19 cellular contexts compared by ENCODE assay signal in the genomic region with DNA sequence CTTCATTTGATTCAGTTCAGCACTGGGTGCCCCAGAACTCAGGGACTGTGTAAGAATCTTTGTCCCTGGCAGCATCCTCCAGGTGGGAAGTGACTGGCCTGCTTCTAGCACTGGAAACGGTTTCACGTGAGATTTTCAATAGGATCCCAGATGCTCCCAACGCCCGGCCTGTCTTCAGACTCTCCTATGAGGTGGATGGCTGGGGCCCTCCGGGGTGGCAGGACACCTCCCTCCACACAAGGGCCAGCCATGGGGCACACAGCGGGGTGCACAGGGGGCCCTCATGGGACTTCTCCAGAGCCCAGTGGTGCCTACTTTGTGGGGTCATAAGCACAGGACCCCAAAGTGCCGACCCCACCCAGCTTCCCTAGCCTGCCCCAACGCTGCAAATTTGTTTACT.
A peak's percentile ranks its signal among the peaks of the same experiment; 100 is the strongest.
DNase-seq lines count a peak whose midpoint lies in the region; ATAC-seq and TF ChIP-seq lines count a peak whose summit lies in the region.
"Had no signal": no experiment of that assay in that cellular context is flagged by ENCODE, and none has a peak within 500 bp of the region (broad histone marks: within the 10 kb centered on the region; RNA-seq: fewer than 3 reads in every experiment).

No MANE protein-coding gene starts in this region.

- H3K36me3 ChIP-seq in ascending aorta (peaks cover 10 to 17% of the 10 kb centered on the region in 2 donors), skeletal muscle tissue (ENCODE audit: control insufficient read depth in 3 of 3, insufficient read depth in 3 of 3, low read length in 3 of 3) (peaks cover 0 to 3% (median 2%) of the 10 kb centered on the region in 3 donors), upper lobe of right lung (no peaks in the 10 kb centered on the region)
- H3K36me3 ChIP-seq: BLaER1 had no signal

- H3K4me1 ChIP-seq in ascending aorta, result peaks cover 0 to 7% of the 10 kb centered on the region in 2 donors
- H3K4me1 ChIP-seq in skeletal muscle tissue (ENCODE audit: control insufficient read depth in 3 of 3, insufficient read depth in 3 of 3, low read length in 3 of 3), result peaks cover 2 to 8% (median 5%) of the 10 kb centered on the region in 3 donors
- peaks cover 3% of the 10 kb centered on the region for H3K4me1 ChIP-seq in upper lobe of right lung
- H3K4me1 ChIP-seq: A549, BLaER1 had no signal

- peak overlapping the region; percentile 8 to 30 for H3K27ac ChIP-seq in ascending aorta
- peak overlapping the region; percentile 51 for H3K27ac ChIP-seq in skeletal muscle tissue (ENCODE audit: low read depth, low read length)
- no peak overlapping the region for H3K27ac ChIP-seq in upper lobe of right lung
- H3K27ac ChIP-seq: 22Rv1, A549, BLaER1, HL-60 had no signal

- H3K9ac ChIP-seq in skeletal muscle tissue (ENCODE audit: low read depth in 1 of 3, low read length in 3 of 3), result no peak overlapping the region
- H3K9ac ChIP-seq: BLaER1 had no signal

- H3K9me3 ChIP-seq in ascending aorta (no peaks in the 10 kb centered on the region), skeletal muscle tissue (ENCODE audit: control insufficient read depth in 3 of 3, low read length in 3 of 3) (no peaks in the 10 kb centered on the region), upper lobe of right lung (no peaks in the 10 kb centered on the region)
- H3K9me3 ChIP-seq: A549, BLaER1 had no signal

- TF ChIP-seq CTCF in ascending aorta (IDR thresholded peaks at IDR 0.05) (no peak), upper lobe of right lung (IDR thresholded peaks at IDR 0.05) (no peak)

- ATAC-seq in Right ventricle myocardium inferior (no peak), upper lobe of right lung (peak; percentile 16)
- ATAC-seq in activated naive CD8-positive, alpha-beta T cell treated with anti-CD3 and anti-CD28 coated beads, Interleukin-2, amount 50 U/mL, for 24 hours, result no peak
- ATAC-seq: A549, HCT116 had no signal

- no peaks in the 10 kb centered on the region for H3K4me1 Mint-ChIP-seq in activated naive CD8-positive, alpha-beta T cell treated with anti-CD3 and anti-CD28 coated beads, Interleukin-2, amount 50 U/mL, for 24 hours
- H3K4me1 Mint-ChIP-seq: CD14-positive monocyte; CD4-positive, alpha-beta memory T cell had no signal

- no peak overlapping the region for H3K4me3 ChIP-seq in ascending aorta
- no peak overlapping the region for H3K4me3 ChIP-seq in skeletal muscle tissue (ENCODE audit: low read length in 3 of 3)
- no peak overlapping the region for H3K4me3 ChIP-seq in upper lobe of right lung
- H3K4me3 ChIP-seq: A549, BLaER1 had no signal

- H3K9me3 Mint-ChIP-seq in activated naive CD8-positive, alpha-beta T cell treated with anti-CD3 and anti-CD28 coated beads, Interleukin-2, amount 50 U/mL, for 24 hours, result no peaks in the 10 kb centered on the region
- H3K9me3 Mint-ChIP-seq: CD4-positive, alpha-beta memory T cell had no signal

- no peaks in the 10 kb centered on the region for H3K27me3 ChIP-seq in ascending aorta
- H3K27me3 ChIP-seq in skeletal muscle tissue (ENCODE audit: control insufficient read depth in 3 of 3, insufficient read depth in 3 of 3, low read length in 3 of 3), result peaks cover 0 to 8% (median 7%) of the 10 kb centered on the region in 3 donors
- H3K27me3 ChIP-seq in upper lobe of right lung, result no peaks in the 10 kb centered on the region
- H3K27me3 ChIP-seq: BLaER1 had no signal

- intact Hi-C loops in cardiac septum (cut with DNase I) (no loop called here), Right ventricle myocardium inferior (cut with DNase I) (no loop called here), ascending aorta (cut with DNase I) (no loop called here), upper lobe of right lung (cut with DNase I) (no loop called here)

- H3K4me3 Mint-ChIP-seq in activated naive CD8-positive, alpha-beta T cell treated with anti-CD3 and anti-CD28 coated beads, Interleukin-2, amount 50 U/mL, for 24 hours, result no peak overlapping the region
- H3K4me3 Mint-ChIP-seq: CD14-positive monocyte; CD4-positive, alpha-beta memory T cell; HFFc6 had no signal

- H3K27me3 Mint-ChIP-seq in activated naive CD8-positive, alpha-beta T cell treated with anti-CD3 and anti-CD28 coated beads, Interleukin-2, amount 50 U/mL, for 24 hours, result peaks cover 8% of the 10 kb centered on the region

- H3K27ac Mint-ChIP-seq in activated naive CD8-positive, alpha-beta T cell treated with anti-CD3 and anti-CD28 coated beads, Interleukin-2, amount 50 U/mL, for 24 hours, result no peak overlapping the region
- H3K27ac Mint-ChIP-seq: CD14-positive monocyte; CD4-positive, alpha-beta memory T cell; HFFc6 had no signal

- DNase-seq in cardiac septum (ENCODE audit: low spot score) (peak; percentile 38), Right ventricle myocardium inferior (ENCODE audit: missing footprints) (no peak), ascending aorta (ENCODE audit: low spot score in 2 of 2) (no peak), upper lobe of right lung (no peak), NCI-H510A (lab: John Stamatoyannopoulos, UW) (no peak)
- DNase-seq in activated naive CD8-positive, alpha-beta T cell treated with anti-CD3 and anti-CD28 coated beads, Interleukin-2, amount 50 U/mL, for 24 hours, result no peak
- DNase-seq: CD4-positive, alpha-beta memory T cell; DMS79 treated with DMSO at 0.1 percent for 48 hours; GF-D8; GOT3; H7; HFFc6 had no signal

- no peaks in the 10 kb centered on the region for H3K36me3 Mint-ChIP-seq in activated naive CD8-positive, alpha-beta T cell treated with anti-CD3 and anti-CD28 coated beads, Interleukin-2, amount 50 U/mL, for 24 hours (ENCODE audit: low read depth)
- H3K36me3 Mint-ChIP-seq: CD14-positive monocyte; CD4-positive, alpha-beta memory T cell had no signal
